ENCODE assay signal across 14 cellular contexts in the genomic region with DNA sequence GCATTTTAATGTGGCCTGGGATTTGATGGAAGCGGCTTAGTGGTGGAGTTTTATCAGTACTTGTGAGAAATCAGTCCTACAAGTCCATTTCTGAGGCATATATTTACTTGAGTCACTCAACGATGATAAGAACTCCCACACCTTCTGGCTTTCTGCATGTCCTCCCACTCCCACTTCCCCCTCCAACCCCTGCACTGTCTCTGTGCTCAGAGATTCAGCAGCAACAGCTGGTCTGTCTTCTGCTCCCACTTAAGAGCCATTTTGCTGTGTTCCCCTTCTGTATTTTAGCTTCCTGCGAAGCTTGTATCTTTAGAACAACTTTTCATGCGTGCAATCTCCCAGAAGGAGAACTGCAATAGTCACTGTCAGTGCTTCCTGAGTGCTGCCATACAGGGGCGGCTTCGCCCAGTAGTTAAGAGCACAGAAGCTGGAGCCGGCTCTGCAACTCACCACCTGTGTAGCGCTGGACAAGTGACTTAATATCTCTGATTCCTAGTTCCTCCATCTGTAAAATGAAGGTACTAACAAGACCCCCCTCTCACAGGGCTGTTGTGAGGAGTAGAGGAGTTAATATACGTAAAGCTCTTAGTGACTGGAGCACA.
A peak's percentile ranks its signal among the peaks of the same experiment; 100 is the strongest.
DNase-seq lines count a peak whose midpoint lies in the region; ATAC-seq and TF ChIP-seq lines count a peak whose summit lies in the region.
"Had no signal": no experiment of that assay in that cellular context is flagged by ENCODE, and none has a peak within 500 bp of the region (broad histone marks: within the 10 kb centered on the region; RNA-seq: fewer than 3 reads in every experiment).

No MANE protein-coding gene starts in this region.

- no peak overlapping the region for H3K4me3 Mint-ChIP-seq in activated T-cell treated with anti-CD3 and anti-CD28 coated beads, Interleukin-2, amount 50 U/mL, for 4 hours
- H3K4me3 Mint-ChIP-seq in stimulated activated naive B cell treated with anti-CD40 and anti-IgM and Interleukin-4, amounts not matched to agents 10 μg/mL and 1 μg/mL and 100 μg/mL, for 72 hours, result no peak overlapping the region
- H3K4me3 Mint-ChIP-seq: activated T-cell treated with anti-CD3 and anti-CD28 coated beads, Interleukin-2, amount 50 U/mL, for 24 hours; IgD-negative memory B cell had no signal

- TF ChIP-seq CTCF in fibroblast of the aortic adventitia (IDR thresholded peaks at IDR 0.05; ENCODE audit: insufficient read depth, low read length), result no peak

- in situ Hi-C loops in ACHN (cut with HindIII; ENCODE audit: low pct_ligation_motif_present, low pct_unique_long_range_greater_than_20kb, low sequenced_read_pairs), result no loop called here

- no peaks in the 10 kb centered on the region for H3K36me3 Mint-ChIP-seq in activated T-cell treated with anti-CD3 and anti-CD28 coated beads, Interleukin-2, amount 50 U/mL, for 4 hours (ENCODE audit: insufficient read depth)
- H3K36me3 Mint-ChIP-seq in stimulated activated naive B cell treated with anti-CD40 and anti-IgM and Interleukin-4, amounts not matched to agents 10 μg/mL and 1 μg/mL and 100 μg/mL, for 72 hours, result no peaks in the 10 kb centered on the region

- H3K27me3 Mint-ChIP-seq in activated T-cell treated with anti-CD3 and anti-CD28 coated beads, Interleukin-2, amount 50 U/mL, for 4 hours (ENCODE audit: low read depth), result no peaks in the 10 kb centered on the region
- H3K27me3 Mint-ChIP-seq in stimulated activated naive B cell treated with anti-CD40 and anti-IgM and Interleukin-4, amounts not matched to agents 10 μg/mL and 1 μg/mL and 100 μg/mL, for 72 hours, result peaks cover 0 to 5% of the 10 kb centered on the region in 2 donors
- H3K27me3 Mint-ChIP-seq: activated T-cell treated with anti-CD3 and anti-CD28 coated beads, Interleukin-2, amount 50 U/mL, for 24 hours had no signal

- ATAC-seq in activated T-cell treated with anti-CD3 and anti-CD28 coated beads, Interleukin-2, amount 50 U/mL, for 4 hours, result peak; percentile 40 to 52
- ATAC-seq in stimulated activated naive B cell treated with anti-CD40 and anti-IgM and Interleukin-4, amounts not matched to agents 10 μg/mL and 1 μg/mL and 100 μg/mL, for 72 hours (replicated peaks), result peak; percentile 94 to 97
- ATAC-seq: esophagus mucosa had no signal

- peaks cover 10% of the 10 kb centered on the region for H3K4me1 Mint-ChIP-seq in activated T-cell treated with anti-CD3 and anti-CD28 coated beads, Interleukin-2, amount 50 U/mL, for 4 hours (ENCODE audit: low read depth)
- H3K4me1 Mint-ChIP-seq in stimulated activated naive B cell treated with anti-CD40 and anti-IgM and Interleukin-4, amounts not matched to agents 10 μg/mL and 1 μg/mL and 100 μg/mL, for 72 hours, result peaks cover 10 to 15% of the 10 kb centered on the region in 2 donors

- H3K9me3 Mint-ChIP-seq in activated T-cell treated with anti-CD3 and anti-CD28 coated beads, Interleukin-2, amount 50 U/mL, for 4 hours, result no peaks in the 10 kb centered on the region
- H3K9me3 Mint-ChIP-seq in stimulated activated naive B cell treated with anti-CD40 and anti-IgM and Interleukin-4, amounts not matched to agents 10 μg/mL and 1 μg/mL and 100 μg/mL, for 72 hours, result no peaks in the 10 kb centered on the region
- H3K9me3 Mint-ChIP-seq: activated T-cell treated with anti-CD3 and anti-CD28 coated beads, Interleukin-2, amount 50 U/mL, for 24 hours; IgD-negative memory B cell had no signal

- no peak overlapping the region for H3K4me3 ChIP-seq in fibroblast of the aortic adventitia (ENCODE audit: low read depth, low read length)
- H3K4me3 ChIP-seq: breast epithelium, transverse colon had no signal

- no peak overlapping the region for H3K27ac Mint-ChIP-seq in stimulated activated naive B cell treated with anti-CD40 and anti-IgM and Interleukin-4, amounts not matched to agents 10 μg/mL and 1 μg/mL and 100 μg/mL, for 72 hours
- H3K27ac Mint-ChIP-seq: activated T-cell treated with anti-CD3 and anti-CD28 coated beads, Interleukin-2, amount 50 U/mL, for 24 hours; IgD-negative memory B cell had no signal

- DNase-seq in activated T-cell treated with anti-CD3 and anti-CD28 coated beads, Interleukin-2, amount 50 U/mL, for 4 hours, result no peak
- DNase-seq in activated T-cell treated with anti-CD3 and anti-CD28 coated beads, Interleukin-2, amount 50 U/mL, for 1 hour, result no peak
- peak; percentile 89 to 94 for DNase-seq in NCI-H524 (lab: John Stamatoyannopoulos, UW)
- DNase-seq in fibroblast of the aortic adventitia (ENCODE audit: low read depth), result peak; percentile 48
- DNase-seq in stimulated activated naive B cell treated with anti-CD40 and anti-IgM and Interleukin-4, amounts not matched to agents 10 μg/mL and 1 μg/mL and 100 μg/mL, for 72 hours, result no peak
- no peak for DNase-seq in stimulated activated naive CD4-positive, alpha-beta T cell (lab: John Stamatoyannopoulos, UW)
- no peak for DNase-seq in pons (ENCODE audit: low spot score)
- DNase-seq in ACHN, result no peak
- DNase-seq: activated T-cell treated with anti-CD3 and anti-CD28 coated beads, Interleukin-2, amount 50 U/mL, for 24 hours; NCI-H510A treated with DMSO at 0.1 percent for 48 hours; transverse colon had no signal

Comparison
In these comparisons a context has a peak if more than half of its experiments do, and no peak if none do; other contexts are left out.
1. DNase-seq: peak in NCI-H524 (2 of 2) and fibroblast of the aortic adventitia (single experiment); none in activated T-cell treated with anti-CD3 and anti-CD28 coated beads, Interleukin-2, amount 50 U/mL, for 4 hours (single experiment), activated T-cell treated with anti-CD3 and anti-CD28 coated beads, Interleukin-2, amount 50 U/mL, for 1 hour (single experiment), stimulated activated naive B cell treated with anti-CD40 and anti-IgM and Interleukin-4, amounts not matched to agents 10 μg/mL and 1 μg/mL and 100 μg/mL, for 72 hours (single experiment), stimulated activated naive CD4-positive, alpha-beta T cell (0 of 6), pons (single experiment) and ACHN (single experiment).